ENCODE assay signal across 8 cellular contexts in the genomic region with DNA sequence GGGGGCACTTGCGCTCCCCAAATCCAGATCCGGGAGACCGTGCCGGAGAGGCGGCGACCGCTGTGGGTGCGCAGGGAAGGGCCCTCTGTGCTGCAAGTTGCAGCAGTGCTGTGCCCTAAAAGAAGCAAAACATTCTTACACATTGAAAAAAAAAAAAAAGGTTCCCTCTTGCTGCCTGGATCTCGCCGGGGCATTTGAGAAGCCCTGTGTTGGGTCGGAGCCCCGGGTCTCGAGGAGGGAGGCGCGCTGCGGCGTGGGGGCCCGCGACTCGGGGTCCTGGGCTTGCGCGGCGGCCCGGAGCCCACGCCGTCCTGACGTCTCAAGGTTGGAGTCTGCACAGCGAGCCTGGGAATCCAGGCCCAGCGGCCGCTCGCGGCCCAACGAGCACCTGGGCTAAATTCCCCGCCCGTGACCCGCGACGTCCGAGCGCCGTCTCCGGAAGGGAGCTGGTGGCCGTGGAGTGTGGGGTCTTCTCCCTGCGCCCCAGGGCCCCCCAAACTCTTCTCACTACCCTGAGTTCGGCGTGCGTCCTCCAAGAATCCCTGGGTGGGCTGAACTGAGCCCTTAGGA. TPM values are rescaled to one million over a fixed set of nuclear protein-coding genes. Genes with fewer than 3 reads are reported as not detected.
DNase-seq lines count a peak whose midpoint lies in the region; ATAC-seq and TF ChIP-seq lines count a peak whose summit lies in the region.

No MANE protein-coding gene starts in this region.

- H3K4me3 ChIP-seq in BE2C (ENCODE audit: low read depth, low read length): peak overlapping the region; percentile 63
- peak overlapping the region; percentile 50 for H3K4me3 ChIP-seq in effector memory CD4-positive, alpha-beta T cell (ENCODE audit: insufficient read depth, low read depth, low read length, poor library complexity, severe bottlenecking)
- H3K4me3 ChIP-seq in mucosa of descending colon: peak overlapping the region; percentile 28

- H3K27me3 Mint-ChIP-seq in IgD-negative memory B cell: peaks cover 31% of the 10 kb centered on the region

- peak; percentile 13; the same call in 1 of the 2 replicates for TF ChIP-seq CTCF in BE2C (IDR thresholded peaks at IDR 0.05; ENCODE audit: low read depth, low read length)
- peak; percentile 23 for TF ChIP-seq CTCF in mucosa of descending colon (IDR thresholded peaks at IDR 0.05)

- H3K4me1 ChIP-seq in BE2C: no peaks in the 10 kb centered on the region; the same call in 1 of the 2 replicates
- peaks cover 11% of the 10 kb centered on the region for H3K4me1 ChIP-seq in effector memory CD4-positive, alpha-beta T cell (ENCODE audit: control insufficient read depth, insufficient read depth, low read length, poor library complexity, severe bottlenecking)
- peaks cover 10% of the 10 kb centered on the region for H3K4me1 ChIP-seq in mucosa of descending colon (ENCODE audit: low read depth)

- no peaks in the 10 kb centered on the region for H3K27me3 ChIP-seq in BE2C
- peaks cover 19% of the 10 kb centered on the region for H3K27me3 ChIP-seq in effector memory CD4-positive, alpha-beta T cell (replicated peaks; ENCODE audit: control insufficient read depth, insufficient read depth, low read length, poor library complexity, severe bottlenecking)

- peaks cover 0 to 3% (median 2%) of the 10 kb centered on the region in 3 donors for H3K9me3 Mint-ChIP-seq in IgD-negative memory B cell

- peak overlapping the region in 3 of 4 donors; percentile 23 to 58 (median 46) for H3K4me3 Mint-ChIP-seq in IgD-negative memory B cell

- DNase-seq in BE2C (no peak), mucosa of descending colon (peak; percentile 34 to 65 (median 61)), DMS79 treated with DMSO at 0.1 percent for 48 hours (lab: John Stamatoyannopoulos, UW) (no peak)
- DNase-seq in effector memory CD4-positive, alpha-beta T cell: no peak
- no peak for DNase-seq in central memory CD4-positive, alpha-beta T cell

- intact Hi-C loops in mucosa of descending colon (cut with DNase I, micrococcal nuclease): no loop called here

- H3K27ac ChIP-seq in effector memory CD4-positive, alpha-beta T cell (ENCODE audit: insufficient read depth, low read length, poor library complexity, severe bottlenecking): no peak overlapping the region

- peaks cover 4 to 7% (median 5%) of the 10 kb centered on the region in 3 donors for H3K4me1 Mint-ChIP-seq in IgD-negative memory B cell

- H3K27ac Mint-ChIP-seq in IgD-negative memory B cell: no peak overlapping the region

- peaks cover 4% of the 10 kb centered on the region; the same call in 1 of the 2 replicates for H3K36me3 ChIP-seq in BE2C
- H3K36me3 ChIP-seq in effector memory CD4-positive, alpha-beta T cell (ENCODE audit: control insufficient read depth, insufficient read depth, low read length): no peaks in the 10 kb centered on the region
- no peaks in the 10 kb centered on the region for H3K36me3 ChIP-seq in mucosa of descending colon (ENCODE audit: low read depth)

- H3K9me3 ChIP-seq in BE2C: no peaks in the 10 kb centered on the region
- no peaks in the 10 kb centered on the region for H3K9me3 ChIP-seq in effector memory CD4-positive, alpha-beta T cell (ENCODE audit: control insufficient read depth, low read length)
- H3K9me3 ChIP-seq in mucosa of descending colon: no peaks in the 10 kb centered on the region

- H3K36me3 Mint-ChIP-seq in IgD-negative memory B cell: peaks cover 2% of the 10 kb centered on the region

- ATAC-seq in mucosa of descending colon (peak; percentile 11), HG03159 (IDR thresholded peaks at IDR 0.05; ENCODE audit: unreplicated experiment) (no peak), HG02938 (IDR thresholded peaks at IDR 0.05; ENCODE audit: unreplicated experiment) (no peak)

RNA-seq across cellular contexts. Expression of a gene that starts 1.3 kb away (rescaled TPM):
- polyA plus RNA-seq in BE2C (2012; ENCODE audit: insufficient read depth, insufficient read length, low read depth): 99.8 TPM
- polyA plus RNA-seq in IgD-negative memory B cell: 0.50 TPM
- 100 to 1,000 TPM; 109 to 137 (median 121) TPM for total RNA-seq in mucosa of descending colon

Comparison
In these comparisons a context has a peak if more than half of its experiments do, and no peak if none do; other contexts are left out.
1. DNase-seq: peak in mucosa of descending colon (3 of 3); none in BE2C (single experiment), effector memory CD4-positive, alpha-beta T cell (0 of 3), central memory CD4-positive, alpha-beta T cell (single experiment) and DMS79 treated with DMSO at 0.1 percent for 48 hours (single experiment).
2. Peak in every context shown above with its lines, with median percentiles within 50 percentile points of each other: H3K4me3 ChIP-seq.